20 cellular contexts compared by ENCODE assay signal in the genomic region with DNA sequence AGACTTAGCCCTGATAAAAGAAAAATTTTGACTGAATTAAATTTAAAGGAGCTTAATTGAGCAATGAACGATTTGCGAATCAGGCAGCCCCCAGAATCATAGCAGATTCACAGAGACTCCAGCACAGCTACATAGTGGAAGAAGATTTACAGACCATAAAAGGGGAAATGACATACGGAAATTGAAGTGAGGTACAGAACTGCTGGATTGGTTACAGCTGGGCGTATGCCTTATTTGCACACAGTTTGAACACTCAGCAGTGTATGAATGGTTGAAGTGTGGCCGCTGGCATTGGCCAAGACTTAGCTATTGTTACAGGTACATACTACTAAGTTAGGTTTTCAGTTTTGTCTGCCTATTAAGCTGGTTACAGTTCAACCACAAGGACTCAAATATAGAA.
"Had no signal": no experiment of that assay in that cellular context is flagged by ENCODE, and none has a peak within 500 bp of the region (broad histone marks: within the 10 kb centered on the region; RNA-seq: fewer than 3 reads in every experiment).

No MANE protein-coding gene starts in this region.

- H3K27me3 ChIP-seq: neutrophil, right atrium auricular region, sigmoid colon, stomach, transverse colon had no signal

- H3K36me3 Mint-ChIP-seq: naive thymus-derived CD8-positive, alpha-beta T cell; stimulated activated naive B cell treated with anti-CD40 and anti-IgM and Interleukin-4, amounts not matched to agents 10 μg/mL and 1 μg/mL and 100 μg/mL, for 72 hours had no signal

- DNase-seq: effector memory CD8-positive, alpha-beta T cell; erythroblast; foreskin keratinocyte; kidney; left cardiac atrium; mammary epithelial cell; naive thymus-derived CD8-positive, alpha-beta T cell; posterior cingulate gyrus; sigmoid colon; stimulated activated CD4-positive, alpha-beta T cell treated with anti-CD3 and anti-CD28 coated beads, Interleukin-2, amount 100 ng/mL, for 24 hours; stimulated activated CD4-positive, alpha-beta T cell treated with anti-CD3 and anti-CD28 coated beads, Interleukin-4, amount 100 ng/mL, for 4 hours; stimulated activated naive B cell treated with anti-CD40 and anti-IgM and Interleukin-4, amounts not matched to agents 10 μg/mL and 1 μg/mL and 100 μg/mL, for 72 hours; stomach; substantia nigra; transverse colon had no signal

- H3K4me3 ChIP-seq: right atrium auricular region, sigmoid colon, skin epidermis, stomach, thoracic aorta, transverse colon had no signal

- H3K27ac Mint-ChIP-seq: dendritic cell treated with granulocyte-macrophage colony-stimulating factor and Interleukin-4, amounts not matched to agents 40 ng/mL and 50 ng/mL, for 4 days; effector memory CD8-positive, alpha-beta T cell; naive thymus-derived CD8-positive, alpha-beta T cell; stimulated activated naive B cell treated with anti-CD40 and anti-IgM and Interleukin-4, amounts not matched to agents 10 μg/mL and 1 μg/mL and 100 μg/mL, for 72 hours had no signal

- H3K27ac ChIP-seq: foreskin keratinocyte, neutrophil, right atrium auricular region, sigmoid colon, skin epidermis, stomach, thoracic aorta, transverse colon had no signal

- H3K9me3 ChIP-seq: neutrophil, right atrium auricular region, sigmoid colon, stomach, thoracic aorta, transverse colon had no signal

- H3K4me1 Mint-ChIP-seq: naive thymus-derived CD8-positive, alpha-beta T cell; stimulated activated naive B cell treated with anti-CD40 and anti-IgM and Interleukin-4, amounts not matched to agents 10 μg/mL and 1 μg/mL and 100 μg/mL, for 72 hours had no signal

- H3K4me1 ChIP-seq: foreskin keratinocyte, right atrium auricular region, stomach, transverse colon had no signal

- H3K36me3 ChIP-seq: neutrophil, right atrium auricular region, sigmoid colon, stomach, thoracic aorta, transverse colon had no signal

- H3K4me3 Mint-ChIP-seq: dendritic cell treated with granulocyte-macrophage colony-stimulating factor and Interleukin-4, amounts not matched to agents 40 ng/mL and 50 ng/mL, for 4 days; effector memory CD8-positive, alpha-beta T cell; naive thymus-derived CD8-positive, alpha-beta T cell; stimulated activated naive B cell treated with anti-CD40 and anti-IgM and Interleukin-4, amounts not matched to agents 10 μg/mL and 1 μg/mL and 100 μg/mL, for 72 hours had no signal

- ATAC-seq: effector memory CD8-positive, alpha-beta T cell; foreskin keratinocyte; left cardiac atrium; naive thymus-derived CD8-positive, alpha-beta T cell; stimulated activated naive B cell treated with anti-CD40 and anti-IgM and Interleukin-4, amounts not matched to agents 10 μg/mL and 1 μg/mL and 100 μg/mL, for 72 hours had no signal

- H3K9me3 Mint-ChIP-seq: dendritic cell treated with granulocyte-macrophage colony-stimulating factor and Interleukin-4, amounts not matched to agents 40 ng/mL and 50 ng/mL, for 4 days; naive thymus-derived CD8-positive, alpha-beta T cell; stimulated activated naive B cell treated with anti-CD40 and anti-IgM and Interleukin-4, amounts not matched to agents 10 μg/mL and 1 μg/mL and 100 μg/mL, for 72 hours had no signal
